Comparison of ENCODE assay signal across 26 cellular contexts in genomic region chr16:53078247-53078646, GRCh38. TPM values are rescaled to one million over a fixed set of nuclear protein-coding genes. Genes with fewer than 3 reads are reported as not detected.
A peak's percentile ranks its signal among the peaks of the same experiment; 100 is the strongest.
DNase-seq lines count a peak whose midpoint lies in the region; ATAC-seq, FAIRE-seq and TF ChIP-seq lines count a peak whose summit lies in the region.
"Had no signal": no experiment of that assay in that cellular context is flagged by ENCODE, and none has a peak within 500 bp of the region (broad histone marks: within the 10 kb centered on the region; RNA-seq: fewer than 3 reads in every experiment).

No MANE protein-coding gene starts in this region.

- 91% methylated on average over 2 of the region's 2 CpGs for WGBS in HepG2 (ENCODE audit: low lambda C conversion rate)
- WGBS in right lobe of liver (ENCODE audit: insufficient coverage, low coverage, low lambda C conversion rate, missing lambda C conversion rate) = no CpG with 5 or more reads among the region's 2 CpGs
- WGBS in K562 (ENCODE audit: insufficient coverage, low coverage, missing lambda C conversion rate) = 13% methylated on average over 2 of the region's 2 CpGs

- H3K4me3 ChIP-seq in HepG2 (replicated peaks in 1 of 3; ENCODE audit: insufficient read depth in 1 of 3, low read depth in 2 of 3, low read length in 3 of 3) (no peak overlapping the region), right lobe of liver (no peak overlapping the region), K562 (no peak overlapping the region), foreskin fibroblast (ENCODE audit: low read depth in 1 of 2, low read length in 2 of 2) (no peak overlapping the region)
- H3K4me3 ChIP-seq: BLaER1, GM23338, HAP-1, Peyer's patch had no signal

- intact Hi-C loops in HepG2 (cut with micrococcal nuclease; ENCODE audit: unreplicated experiment) = loop anchor here (2.0 kb wide), 1 partner anchor 15 kb away; no protein-coding TSS in a partner anchor
- intact Hi-C loops in right lobe of liver (cut with DNase I) = no loop called here
- intact Hi-C loops in K562 (cut with micrococcal nuclease) = no loop called here

- H3K4me3 Mint-ChIP-seq in mesothelial cell of epicardium = no peak overlapping the region
- H3K4me3 Mint-ChIP-seq: CD4-positive, alpha-beta T cell; GM23338 had no signal

- H3K36me3 Mint-ChIP-seq in mesothelial cell of epicardium = peaks cover 29% of the 10 kb centered on the region

- no peaks in the 10 kb centered on the region for H3K27me3 Mint-ChIP-seq in mesothelial cell of epicardium (ENCODE audit: low read depth)
- H3K27me3 Mint-ChIP-seq: CD4-positive, alpha-beta T cell had no signal

- no peak overlapping the region for H3K9ac ChIP-seq in HepG2 (ENCODE audit: insufficient read depth, low read depth, low read length)
- H3K9ac ChIP-seq in K562 (ENCODE audit: insufficient read depth in 1 of 2, low read depth in 2 of 2, low read length in 2 of 2) = no peak overlapping the region
- H3K9ac ChIP-seq: BLaER1, KMS-11 had no signal

- POLR2A ChIA-PET in HepG2 (lab: Yijun Ruan, JAX) = no interaction called here
- POLR2A ChIA-PET in K562 (lab: Yijun Ruan, JAX) = interaction anchor here (0.7 to 1.2 kb wide), 3 partner anchors 23 to 134 kb away, joined by 3 to 4 read pairs (median 4); partner anchors contain the start of gene CHD9

- H3K27ac Mint-ChIP-seq in mesothelial cell of epicardium = peak overlapping the region; percentile 57
- H3K27ac Mint-ChIP-seq: CD4-positive, alpha-beta T cell; GM23338 had no signal

- DNase-seq in HepG2 (ENCODE audit: low spot score) (no peak), right lobe of liver (no peak), K562 (ENCODE audit: extremely low read depth in 1 of 4, low spot score in 3 of 4) (no peak), mesothelial cell of epicardium (ENCODE audit: low spot score in 2 of 2, unreplicated experiment in 2 of 2) (no peak), superior temporal gyrus (ENCODE audit: extremely low spot score) (peak; percentile 2), NCI-H1092 (lab: John Stamatoyannopoulos, UW) (no peak), foreskin fibroblast (no peak), EL (no peak)
- DNase-seq: CD4-positive, alpha-beta T cell; COR-L47; DMS79; MV-4-11; NCI-H1417; NCI-H1694 treated with DMSO at 0.1 percent for 48 hours; NCI-H2081 treated with DMSO at 0.1 percent for 48 hours; NCI-H2171 treated with DMSO at 0.1 percent for 48 hours; NCI-H524 treated with DMSO at 0.1 percent for 48 hours; NCI-H82; Peyer's patch had no signal

- TF ChIP-seq EP300 in HepG2 (IDR thresholded peaks at IDR 0.05; ENCODE audit: low read depth in 2 of 2, low read length in 2 of 2) (no peak), HepG2 (CRISPR knock-in tag; IDR thresholded peaks at IDR 0.05; ENCODE audit: borderline replicate concordance) (no peak), K562 (IDR thresholded peaks at IDR 0.05; ENCODE audit: low read length) (no peak)

- H2AFZ ChIP-seq in HepG2 (ENCODE audit: low read length) = no peak overlapping the region
- H2AFZ ChIP-seq in K562 (ENCODE audit: low read depth, low read length) = no peak overlapping the region
- H2AFZ ChIP-seq: GM23338 had no signal

- H3K9me3 ChIP-seq in HepG2 (ENCODE audit: low read length) (peaks cover 6% of the 10 kb centered on the region; the same call in 1 of the 2 replicates), right lobe of liver (no peaks in the 10 kb centered on the region), K562 (replicated peaks; ENCODE audit: control insufficient read depth, insufficient read depth, low read depth, low read length) (no peaks in the 10 kb centered on the region; the same call in 1 of the 2 replicates)
- H3K9me3 ChIP-seq: Peyer's patch had no signal

- peaks cover 0 to 3% of the 10 kb centered on the region in 2 experiments; a peak in 2 of 5 replicates for H3K36me3 ChIP-seq in HepG2 (replicated peaks in 1 of 2; ENCODE audit: control insufficient read depth in 1 of 2, insufficient read depth in 2 of 2, low read length in 2 of 2)
- H3K36me3 ChIP-seq in right lobe of liver = no peaks in the 10 kb centered on the region
- H3K36me3 ChIP-seq in K562 (ENCODE audit: control insufficient read depth, insufficient read depth, low read length) = peaks cover 9% of the 10 kb centered on the region; the same call in 1 of the 3 replicates
- H3K36me3 ChIP-seq: HAP-1, Peyer's patch had no signal

- no peak for FAIRE-seq in HepG2 (lab: Jason Lieb, UNC)
- no peak for FAIRE-seq in K562 (lab: Jason Lieb, UNC)
- FAIRE-seq: GM12891 had no signal

- peaks cover 11% of the 10 kb centered on the region; the same call in 1 of the 2 replicates for H4K20me1 ChIP-seq in HepG2 (ENCODE audit: insufficient read depth, low read length)
- H4K20me1 ChIP-seq in K562 (replicated peaks; ENCODE audit: control insufficient read depth, insufficient read depth, low read length) = no peaks in the 10 kb centered on the region; the same call in 1 of the 2 replicates
- H4K20me1 ChIP-seq: BLaER1 had no signal

- no peaks in the 10 kb centered on the region for H3K27me3 ChIP-seq in HepG2 (ENCODE audit: control insufficient read depth in 1 of 2, insufficient read depth in 2 of 2, low read length in 2 of 2)
- H3K27me3 ChIP-seq in right lobe of liver = no peaks in the 10 kb centered on the region
- no peaks in the 10 kb centered on the region for H3K27me3 ChIP-seq in K562 (ENCODE audit: control insufficient read depth in 2 of 2, insufficient read depth in 2 of 2, low read length in 2 of 2)
- H3K27me3 ChIP-seq: BLaER1, Peyer's patch had no signal

- CTCF ChIA-PET in HepG2 (lab: Yijun Ruan, JAX; ENCODE audit: low intra/inter-chr PET ratio, low total read pairs) = no interaction called here
- CTCF ChIA-PET in K562 (lab: Yijun Ruan, JAX; ENCODE audit: low intra/inter-chr PET ratio) = interaction anchor here (1.1 kb wide), 1 partner anchor 23 kb away, joined by 4 read pairs; the partner anchor contains the start of gene CHD9

- no peaks in the 10 kb centered on the region for H3K9me1 ChIP-seq in K562 (ENCODE audit: control insufficient read depth, insufficient read depth, low read length)

- H3K4me1 Mint-ChIP-seq in mesothelial cell of epicardium = peaks cover 43% of the 10 kb centered on the region

- no peak for TF ChIP-seq RAD21 in HepG2 (CRISPR knock-in tag; IDR thresholded peaks at IDR 0.05)
- no peak for TF ChIP-seq RAD21 in K562 (CRISPR knock-in tag; conservative IDR thresholded peaks at IDR 0.05 in 1 of 2, IDR thresholded peaks at IDR 0.05 in 1 of 2)

- no peak overlapping the region for H3K4me2 ChIP-seq in HepG2 (ENCODE audit: low read depth, low read length)
- 0 out of 2 replicates have a peak overlapping the region, but pooled peaks have one; percentile 56 for H3K4me2 ChIP-seq in K562 (ENCODE audit: insufficient read depth, low read length)
- H3K4me2 ChIP-seq: GM23338, KMS-11 had no signal

- H3K9me3 Mint-ChIP-seq in mesothelial cell of epicardium = peaks cover 17% of the 10 kb centered on the region
- H3K9me3 Mint-ChIP-seq: CD4-positive, alpha-beta T cell had no signal

- in situ Hi-C loops in HepG2 (cut with HindIII; ENCODE audit: extremely low pct_ligation_motif_present, low pct_unique_long_range_greater_than_20kb) = no loop called here
- in situ Hi-C loops in K562 (cut with MboI) = no loop called here

- BruUV-seq in HepG2 (replicated peaks; lab: Mats Ljungman, UMichigan) = no TSS peak
- no TSS peak for BruUV-seq in K562 (replicated peaks; lab: Mats Ljungman, UMichigan)

- TF ChIP-seq POLR2A in HepG2 (IDR thresholded peaks at IDR 0.05; ENCODE audit: insufficient read depth in 1 of 2, low read depth in 2 of 2, low read length in 2 of 2) (no peak), right lobe of liver (IDR thresholded peaks at IDR 0.05) (no peak), K562 (conservative IDR thresholded peaks at IDR 0.05) (no peak)

- no peak for TF ChIP-seq CTCF in HepG2 (CRISPR knock-in tag; IDR thresholded peaks at IDR 0.05)
- TF ChIP-seq CTCF in right lobe of liver (IDR thresholded peaks at IDR 0.05) = no peak
- no peak for TF ChIP-seq CTCF in K562 (IDR thresholded peaks at IDR 0.05 in 2 of 3, conservative IDR thresholded peaks at IDR 0.05 in 1 of 3; ENCODE audit: insufficient read depth in 2 of 3, low read depth in 1 of 3, low read length in 3 of 3)
- no peak for TF ChIP-seq CTCF in mesothelial cell of epicardium (IDR thresholded peaks at IDR 0.05; ENCODE audit: unreplicated experiment)
- no peak for TF ChIP-seq CTCF in foreskin fibroblast (IDR thresholded peaks at IDR 0.05; ENCODE audit: low read depth, low read length)

- ATAC-seq in HepG2 = no peak
- no peak for ATAC-seq in right lobe of liver
- no peak for ATAC-seq in K562
- ATAC-seq: GM23338 had no signal

- H3K27ac ChIP-seq in HepG2 (ENCODE audit: extremely low read length, insufficient read depth, low read length) (no peak overlapping the region), right lobe of liver (no peak overlapping the region), K562 (ENCODE audit: extremely low read depth, low read depth, low read length) (0 out of 3 replicates have a peak overlapping the region, but pooled peaks have one; percentile 6)
- H3K27ac ChIP-seq: HL-60, KMS-11, Peyer's patch had no signal

- H3K79me2 ChIP-seq in HepG2 (ENCODE audit: insufficient read depth, low read length) (peaks cover 57% of the 10 kb centered on the region), K562 (ENCODE audit: control insufficient read depth, insufficient read depth, low read length) (peaks cover 71% of the 10 kb centered on the region)

- H3K4me1 ChIP-seq in HepG2 (ENCODE audit: insufficient read depth, low read length) = peaks cover 13% of the 10 kb centered on the region
- H3K4me1 ChIP-seq in right lobe of liver = peaks cover 0 to 34% (median 15%) of the 10 kb centered on the region in 4 donors
- H3K4me1 ChIP-seq in K562 (replicated peaks in 1 of 2; ENCODE audit: control insufficient read depth in 2 of 2, insufficient read depth in 2 of 2, low read length in 2 of 2) = peaks cover 0 to 37% of the 10 kb centered on the region in 2 experiments; a peak in 3 of 5 replicates

RNA-seq across cellular contexts. Expression of gene CHD9, which starts 23.5 kb away (rescaled TPM):
- total RNA-seq in HepG2 (2016; rRNA removed; fragmentation: Illumina TruSeq; extraction: Trizol) (27.7 and 31.0 TPM in 2 replicates), right lobe of liver (10 to 100 TPM; 19.8 to 44.3 (median 30.2) TPM), K562 (2014; rRNA removed) (22.0 and 32.0 TPM in 2 replicates), K562 (2014; rRNA removed; fragmentation: Illumina TruSeq; extraction: Trizol) (58.1 and 65.4 TPM in 2 replicates), K562 (2015; rRNA removed; fragmentation: Illumina TruSeq; extraction: Trizol) (49.1 and 54.0 TPM in 2 replicates), K562 (2021) (38.8 and 40.7 TPM in 2 replicates), mesothelial cell of epicardium (108 to 119 TPM (median 110 TPM) in 3 replicates)
- 27.5 and 34.1 TPM in 2 replicates for total RNA-seq in HepG2 (2016; cell fraction: cytosol; rRNA removed; fragmentation: Illumina TruSeq; extraction: Trizol; ENCODE audit: low read depth)
- 24.3 and 27.8 TPM in 2 replicates for total RNA-seq in HepG2 (2016; cell fraction: insoluble cytoplasmic fraction; rRNA removed; fragmentation: Illumina TruSeq; extraction: Trizol)
- total RNA-seq in HepG2 (2016; cell fraction: membrane; rRNA removed; fragmentation: Illumina TruSeq; extraction: Trizol) = 36.3 and 42.8 TPM in 2 replicates
- 59.7 and 62.9 TPM in 2 replicates for total RNA-seq in HepG2 (2016; cell fraction: nucleus; rRNA removed; fragmentation: Illumina TruSeq; extraction: Trizol)
- polyA plus RNA-seq in HepG2 (2011; rRNA removed) (15.6 and 23.4 TPM in 2 replicates), K562 (2011; rRNA removed) (33.9 and 41.6 TPM in 2 replicates), K562 (2014; fragmentation: Illumina TruSeq; extraction: Trizol) (25.6 and 29.0 TPM in 2 replicates), K562 (2014; fragmentation: Nextera tagmentation; extraction: Ambion mirVana) (10 to 100 TPM; 33.7 to 69.3 TPM), K562 (2014; rRNA removed) (26.1 and 40.6 TPM in 2 replicates)
- polyA plus RNA-seq in HepG2 (2011; cell fraction: cytosol; rRNA removed) = 4.6 and 8.3 TPM in 2 replicates
- polyA plus RNA-seq in HepG2 (2011; cell fraction: nucleus; rRNA removed) = 14.2 and 15.9 TPM in 2 replicates
- polyA plus RNA-seq in HepG2 (2012) = 12.6 and 14.0 TPM in 2 replicates
- 3.8 and 4.6 TPM in 2 replicates for polyA plus RNA-seq in HepG2 (2016; cell fraction: cytosol; fragmentation: Illumina TruSeq; extraction: Trizol; ENCODE audit: low read depth)
- polyA plus RNA-seq in HepG2 (2016; cell fraction: insoluble cytoplasmic fraction; fragmentation: Illumina TruSeq; extraction: Trizol; ENCODE audit: low read depth) = 13.8 and 14.0 TPM in 2 replicates
- 4.5 and 4.8 TPM in 2 replicates for polyA plus RNA-seq in HepG2 (2016; cell fraction: membrane; fragmentation: Illumina TruSeq; extraction: Trizol; ENCODE audit: low read depth)
- polyA plus RNA-seq in HepG2 (2016; cell fraction: nucleus; fragmentation: Illumina TruSeq; extraction: Trizol; ENCODE audit: insufficient read depth, low read depth) = 28.9 and 31.3 TPM in 2 replicates
- polyA minus RNA-seq in HepG2 (2011; rRNA and poly(A)+ RNA removed; ENCODE audit: low replicate concordance) = 41.1 and 58.0 TPM in 2 replicates
- 25.3 and 26.6 TPM in 2 replicates for polyA minus RNA-seq in HepG2 (2011; cell fraction: cytosol; rRNA and poly(A)+ RNA removed)
- polyA minus RNA-seq in HepG2 (2011; cell fraction: nucleus; rRNA and poly(A)+ RNA removed) = 164 and 186 TPM in 2 replicates
- 65.0 and 350 TPM in 2 replicates for total RNA-seq in K562 (2011; cell fraction: chromatin; rRNA removed; ENCODE audit: low replicate concordance)
- total RNA-seq in K562 (2011; cell fraction: nucleolus; rRNA removed) = 31.9 and 54.3 TPM in 2 replicates
- 103 and 111 TPM in 2 replicates for total RNA-seq in K562 (2011; cell fraction: nucleoplasm; rRNA removed)
- polyA plus RNA-seq in K562 (2011; cell fraction: cytosol; rRNA removed) = 6.7 and 13.4 TPM in 2 replicates
- 31.4 and 44.3 TPM in 2 replicates for polyA plus RNA-seq in K562 (2011; cell fraction: nucleus; rRNA removed)
- polyA plus RNA-seq in K562 (2012) = 20.4 and 21.2 TPM in 2 replicates
- polyA minus RNA-seq in K562 (2011; rRNA and poly(A)+ RNA removed) = 179 and 246 TPM in 2 replicates
- 23.1 and 25.2 TPM in 2 replicates for polyA minus RNA-seq in K562 (2011; cell fraction: cytosol; rRNA and poly(A)+ RNA removed)
- 89.8 and 176 TPM in 2 replicates for polyA minus RNA-seq in K562 (2011; cell fraction: nucleus; rRNA and poly(A)+ RNA removed)

RNA-seq across cellular contexts. Expression of gene CHD9NB, which starts 25.6 kb away (rescaled TPM):
- 0.18 and 0.34 TPM in 2 replicates for total RNA-seq in HepG2 (2016; rRNA removed; fragmentation: Illumina TruSeq; extraction: Trizol)
- 0.18 and 0.30 TPM in 2 replicates for total RNA-seq in HepG2 (2016; cell fraction: cytosol; rRNA removed; fragmentation: Illumina TruSeq; extraction: Trizol; ENCODE audit: low read depth)
- total RNA-seq in HepG2 (2016; cell fraction: insoluble cytoplasmic fraction; rRNA removed; fragmentation: Illumina TruSeq; extraction: Trizol) = 0.39 and 0.67 TPM in 2 replicates
- total RNA-seq in HepG2 (2016; cell fraction: membrane; rRNA removed; fragmentation: Illumina TruSeq; extraction: Trizol) = 0.46 and 0.55 TPM in 2 replicates
- 0.59 and 0.72 TPM in 2 replicates for total RNA-seq in HepG2 (2016; cell fraction: nucleus; rRNA removed; fragmentation: Illumina TruSeq; extraction: Trizol)
- 0.05 and 0.17 TPM in 2 replicates for polyA plus RNA-seq in HepG2 (2011; rRNA removed)
- polyA plus RNA-seq in HepG2 (2011; cell fraction: cytosol; rRNA removed) = 0.10 and 0.13 TPM in 2 replicates
- polyA plus RNA-seq in HepG2 (2011; cell fraction: nucleus; rRNA removed) = 0.55 and 0.87 TPM in 2 replicates
- 0.28 and 0.34 TPM in 2 replicates for polyA plus RNA-seq in HepG2 (2012)
- polyA plus RNA-seq in HepG2 (2016; cell fraction: cytosol; fragmentation: Illumina TruSeq; extraction: Trizol; ENCODE audit: low read depth) = 0.19 and 0.37 TPM in 2 replicates
- polyA plus RNA-seq in HepG2 (2016; cell fraction: insoluble cytoplasmic fraction; fragmentation: Illumina TruSeq; extraction: Trizol; ENCODE audit: low read depth) = 0.37 and 0.45 TPM in 2 replicates
- polyA plus RNA-seq in HepG2 (2016; cell fraction: membrane; fragmentation: Illumina TruSeq; extraction: Trizol; ENCODE audit: low read depth) = 0.31 and 0.35 TPM in 2 replicates
- polyA plus RNA-seq in HepG2 (2016; cell fraction: nucleus; fragmentation: Illumina TruSeq; extraction: Trizol; ENCODE audit: insufficient read depth, low read depth) = 0.37 and 0.73 TPM in 2 replicates
- polyA minus RNA-seq in HepG2 (2011; rRNA and poly(A)+ RNA removed; ENCODE audit: low replicate concordance) = 0.46 and 0.47 TPM in 2 replicates
- polyA minus RNA-seq in HepG2 (2011; cell fraction: cytosol; rRNA and poly(A)+ RNA removed) = not detected in 2 replicates
- 1.2 and 3.3 TPM in 2 replicates for polyA minus RNA-seq in HepG2 (2011; cell fraction: nucleus; rRNA and poly(A)+ RNA removed)
- under 1 TPM in 4 of 6 experiments, not detected in 2; 0.25 to 0.59 (median 0.39) TPM for total RNA-seq in right lobe of liver
- total RNA-seq in K562 (2011; cell fraction: chromatin; rRNA removed; ENCODE audit: low replicate concordance) = not detected in 2 replicates
- total RNA-seq in K562 (2011; cell fraction: nucleolus; rRNA removed) = not detected in 2 replicates
- not detected in 2 replicates for total RNA-seq in K562 (2011; cell fraction: nucleoplasm; rRNA removed)
- total RNA-seq in K562 (2014; rRNA removed) = not detected in 2 replicates
- total RNA-seq in K562 (2014; rRNA removed; fragmentation: Illumina TruSeq; extraction: Trizol) = 0.07 TPM in 1 of 2 replicates, not detected in the other
- not detected in 2 replicates for total RNA-seq in K562 (2015; rRNA removed; fragmentation: Illumina TruSeq; extraction: Trizol)
- total RNA-seq in K562 (2021) = 0.13 TPM in 1 of 2 replicates, not detected in the other
- polyA plus RNA-seq in K562 (2011; rRNA removed) = not detected in 2 replicates
- not detected in 2 replicates for polyA plus RNA-seq in K562 (2011; cell fraction: cytosol; rRNA removed)
- 0.07 TPM in 1 of 2 replicates, not detected in the other for polyA plus RNA-seq in K562 (2011; cell fraction: nucleus; rRNA removed)
- polyA plus RNA-seq in K562 (2012) = 0.10 TPM in 1 of 2 replicates, not detected in the other
- polyA plus RNA-seq in K562 (2014; fragmentation: Illumina TruSeq; extraction: Trizol) = 0.10 and 0.29 TPM in 2 replicates
- polyA plus RNA-seq in K562 (2014; fragmentation: Nextera tagmentation; extraction: Ambion mirVana) = under 1 TPM in 1 of 2 experiments, not detected in 1; 0.06 TPM
- polyA plus RNA-seq in K562 (2014; rRNA removed) = 0.19 TPM in 1 of 2 replicates, not detected in the other
- polyA minus RNA-seq in K562 (2011; rRNA and poly(A)+ RNA removed) = not detected in 2 replicates
- polyA minus RNA-seq in K562 (2011; cell fraction: cytosol; rRNA and poly(A)+ RNA removed) = not detected in 2 replicates
- polyA minus RNA-seq in K562 (2011; cell fraction: nucleus; rRNA and poly(A)+ RNA removed) = not detected in 2 replicates
- 0.29 to 0.44 TPM (median 0.43 TPM) in 3 replicates for total RNA-seq in mesothelial cell of epicardium
- total RNA-seq: CD4-positive, alpha-beta T cell; OCI-LY7 had no signal

Comparison
In these comparisons a context has a peak if more than half of its experiments do, and no peak if none do; other contexts are left out.
1. Of the 241 proteins assayed by ChIP-seq in both HepG2 and K562: peak only in HepG2: none; only in K562: ESRRA and NFE2; in both: none; in neither: 239.